ENCODE assay signal across 35 cellular contexts in genomic region chr9:26540094-26540493, GRCh38.
"Had no signal": no experiment of that assay in that cellular context is flagged by ENCODE, and none has a peak within 500 bp of the region (broad histone marks: within the 10 kb centered on the region; RNA-seq: fewer than 3 reads in every experiment).

No MANE protein-coding gene starts in this region.

- H3K9me3 ChIP-seq: MG63 had no signal

- H3K4me3 ChIP-seq: MG63 had no signal

- DNase-seq: Kasumi-1, MG63, MM.1S, MV-4-11, NCI-H1048, NCI-H1092, NCI-H1092 treated with DMSO at 0.1 percent for 48 hours, NCI-H1105, NCI-H1105 treated with DMSO at 0.1 percent for 48 hours, NCI-H1417, NCI-H1417 treated with DMSO at 0.1 percent for 48 hours, NCI-H1436, NCI-H1436 treated with DMSO at 0.1 percent for 48 hours, NCI-H146, NCI-H1694, NCI-H1694 treated with DMSO at 0.1 percent for 48 hours, NCI-H187, NCI-H187 treated with DMSO at 0.1 percent for 48 hours, NCI-H1930, NCI-H2029, NCI-H2029 treated with DMSO at 0.1 percent for 48 hours, NCI-H2081, NCI-H2081 treated with DMSO at 0.1 percent for 48 hours, NCI-H2107, NCI-H2171, NCI-H2171 treated with DMSO at 0.1 percent for 48 hours, NCI-H2227 treated with DMSO at 0.1 percent for 48 hours, NCI-H226, NCI-H345, NCI-H446, NCI-H446 treated with DMSO at 0.1 percent for 48 hours, NCI-H510A, NCI-H510A treated with DMSO at 0.1 percent for 48 hours, NCI-H524, NCI-H524 treated with DMSO at 0.1 percent for 48 hours had no signal

- H3K27me3 ChIP-seq: MG63 had no signal

- H3K36me3 ChIP-seq: MG63 had no signal
